In genomic region chr21:16304189-16304588, GRCh38 we compare ENCODE assay signal across 15 cellular contexts.
DNase-seq lines count a peak whose midpoint lies in the region; ATAC-seq and TF ChIP-seq lines count a peak whose summit lies in the region.
"Had no signal": no experiment of that assay in that cellular context is flagged by ENCODE, and none has a peak within 500 bp of the region (broad histone marks: within the 10 kb centered on the region; RNA-seq: fewer than 3 reads in every experiment).

No MANE protein-coding gene starts in this region.

- H4K8ac ChIP-seq in mesendoderm (ENCODE audit: low read depth, low read length): no peak overlapping the region

- no peak overlapping the region for H2BK5ac ChIP-seq in mesendoderm (ENCODE audit: low read length)

- no peaks in the 10 kb centered on the region for H3K79me2 ChIP-seq in mesendoderm (ENCODE audit: control insufficient read depth, insufficient read depth, low read length)

- H2BK15ac ChIP-seq in mesendoderm (replicated peaks; ENCODE audit: low read depth): no peak overlapping the region

- H3K9me3 ChIP-seq in MG63: no peaks in the 10 kb centered on the region
- H3K9me3 ChIP-seq: BE2C, HAP-1 had no signal

- H3K27me3 Mint-ChIP-seq in nephron (ENCODE audit: low read depth): no peaks in the 10 kb centered on the region

- ATAC-seq in HG03457 (IDR thresholded peaks at IDR 0.05; ENCODE audit: unreplicated experiment): no peak
- ATAC-seq: CD8-positive, alpha-beta T cell; PC-3 had no signal

- H3K18ac ChIP-seq in mesendoderm (ENCODE audit: low read length): no peak overlapping the region

- H3K23ac ChIP-seq in mesendoderm (ENCODE audit: low read length): no peak overlapping the region

- no peak overlapping the region for H2BK120ac ChIP-seq in mesendoderm (ENCODE audit: low read depth, low read length)

- no CpG with 5 or more reads among the region's 1 CpG for WGBS in mesendoderm (ENCODE audit: extremely low coverage, insufficient coverage, low lambda C conversion rate)

- no peaks in the 10 kb centered on the region; the same call in 1 of the 2 replicates for H3K36me3 ChIP-seq in MG63
- H3K36me3 ChIP-seq in mesendoderm (ENCODE audit: control insufficient read depth, insufficient read depth, low read length): no peaks in the 10 kb centered on the region
- H3K36me3 ChIP-seq: BE2C, HAP-1 had no signal

- H3K27ac ChIP-seq in substantia nigra (ENCODE audit: low read depth, low read length, poor library complexity, severe bottlenecking) (peak overlapping the region; percentile 14), mesendoderm (ENCODE audit: low read depth, low read length) (no peak overlapping the region)

- H3K27ac Mint-ChIP-seq in nephron: peak overlapping the region; percentile 21 to 94 (median 83)
- H3K27ac Mint-ChIP-seq: CD8-positive, alpha-beta T cell had no signal

- no peak overlapping the region for H3K56ac ChIP-seq in mesendoderm (ENCODE audit: low read length)

- H3K36me3 Mint-ChIP-seq in nephron (ENCODE audit: low read depth): peaks cover 4% of the 10 kb centered on the region
- H3K36me3 Mint-ChIP-seq: CD8-positive, alpha-beta T cell had no signal

- H3K27me3 ChIP-seq in MG63: no peaks in the 10 kb centered on the region
- H3K27me3 ChIP-seq in mesendoderm (ENCODE audit: insufficient read depth, low read length, poor library complexity): no peaks in the 10 kb centered on the region
- H3K27me3 ChIP-seq: BE2C had no signal

- H3K9ac ChIP-seq in mesendoderm (ENCODE audit: low read length): no peak overlapping the region

- in situ Hi-C loops in astrocyte of the spinal cord (cut with HindIII; ENCODE audit: low sequenced_read_pairs): no loop called here

- H3K4me2 ChIP-seq in mesendoderm (ENCODE audit: low read length): no peak overlapping the region

- no peaks in the 10 kb centered on the region for H3K9me3 Mint-ChIP-seq in nephron
- H3K9me3 Mint-ChIP-seq: CD8-positive, alpha-beta T cell had no signal

- no peak overlapping the region for H2AK5ac ChIP-seq in mesendoderm (ENCODE audit: low read length)

- no peaks in the 10 kb centered on the region for H3K79me1 ChIP-seq in mesendoderm (ENCODE audit: low read length)

- peaks cover 32% of the 10 kb centered on the region for H3K4me1 Mint-ChIP-seq in nephron

- no peaks in the 10 kb centered on the region for H3K4me1 ChIP-seq in mesendoderm (ENCODE audit: control insufficient read depth, low read depth, low read length)
- H3K4me1 ChIP-seq: BE2C had no signal

- TF ChIP-seq CTCF in astrocyte of the spinal cord (IDR thresholded peaks at IDR 0.05; ENCODE audit: low read depth, low read length) (no peak), nephron (IDR thresholded peaks at IDR 0.05; ENCODE audit: unreplicated experiment in 3 of 3) (no peak)

- H3K4me3 ChIP-seq in MG63 (peak overlapping the region; percentile 39; the same call in 1 of the 2 replicates), astrocyte of the spinal cord (ENCODE audit: low read depth, low read length) (no peak overlapping the region), mesendoderm (ENCODE audit: low read length) (no peak overlapping the region)
- H3K4me3 ChIP-seq: HAP-1 had no signal

- H4K5ac ChIP-seq in mesendoderm (ENCODE audit: low read length): no peak overlapping the region

- no peak overlapping the region for H3K4ac ChIP-seq in mesendoderm (ENCODE audit: low read depth, low read length)

- DNase-seq in MG63 (no peak), astrocyte of the spinal cord (ENCODE audit: low read depth, low spot score) (peak; percentile 21), substantia nigra (lab: John Stamatoyannopoulos, UW) (no peak), mesendoderm (no peak), midbrain (lab: John Stamatoyannopoulos, UW) (no peak)
- DNase-seq: BE2C; CD8-positive, alpha-beta T cell; DND-41; GF-D8; NCI-H1092 treated with DMSO at 0.1 percent for 48 hours; NCI-H1694; PC-3 had no signal

- H3K4me3 Mint-ChIP-seq in nephron: peak overlapping the region in 2 of 3 experiments; percentile 56 to 63
- H3K4me3 Mint-ChIP-seq: CD8-positive, alpha-beta T cell had no signal
